In the genomic region with DNA sequence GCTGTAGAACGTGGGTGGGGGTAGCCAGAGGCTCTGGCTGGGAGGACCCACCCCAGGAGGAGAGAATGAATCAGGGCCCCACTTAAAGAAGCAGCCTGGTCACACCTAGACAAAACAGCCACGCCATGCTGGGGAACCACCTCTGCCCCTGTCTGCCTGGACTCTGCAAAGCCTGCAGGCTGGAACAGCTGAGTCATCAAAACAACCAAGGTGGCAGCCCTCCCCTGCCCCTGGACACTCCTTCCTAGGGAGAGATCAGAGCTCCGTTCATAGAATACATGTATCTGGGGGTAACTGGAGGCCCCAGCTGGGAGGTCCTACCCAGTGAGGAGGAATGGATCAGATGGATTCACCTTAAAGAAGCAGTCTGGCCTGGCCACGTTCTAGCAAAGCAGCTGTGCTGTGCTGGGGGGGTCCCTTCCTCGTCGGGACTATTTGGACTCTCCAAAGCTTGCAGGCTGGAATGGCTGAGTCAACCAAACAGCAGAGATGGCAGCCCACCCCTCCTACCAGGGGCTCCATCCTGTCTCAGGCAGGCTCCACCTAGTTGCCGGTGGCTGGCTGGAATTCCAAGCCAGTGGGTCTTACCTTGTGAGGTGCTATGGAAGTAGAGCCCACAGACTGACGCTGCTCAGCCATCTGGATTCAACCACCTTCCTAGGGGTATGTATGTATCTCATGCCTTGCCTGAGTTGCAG, we compare ENCODE assay signal across 26 cellular contexts. TPM values are rescaled to one million over a fixed set of nuclear protein-coding genes. Genes with fewer than 3 reads are reported as not detected.
A peak's percentile ranks its signal among the peaks of the same experiment; 100 is the strongest.
DNase-seq lines count a peak whose midpoint lies in the region; ATAC-seq, FAIRE-seq and TF ChIP-seq lines count a peak whose summit lies in the region.
"Had no signal": no experiment of that assay in that cellular context is flagged by ENCODE, and none has a peak within 500 bp of the region (broad histone marks: within the 10 kb centered on the region; RNA-seq: fewer than 3 reads in every experiment).

No MANE protein-coding gene starts in this region.

- H2AFZ ChIP-seq in HepG2 (ENCODE audit: low read length): no peak overlapping the region
- H2AFZ ChIP-seq in hepatocyte: no peak overlapping the region

- WGBS in HepG2 (ENCODE audit: low lambda C conversion rate): 91% methylated on average over 7 of the region's 8 CpGs
- WGBS in right lobe of liver (ENCODE audit: insufficient coverage, low coverage, low lambda C conversion rate, missing lambda C conversion rate): 25% methylated on average over 1 of the region's 8 CpGs
- WGBS in hepatocyte (ENCODE audit: low lambda C conversion rate, missing lambda C conversion rate): 82% methylated on average over 8 of the region's 8 CpGs

- no peak for TF ChIP-seq POLR2A in HepG2 (IDR thresholded peaks at IDR 0.05; ENCODE audit: insufficient read depth in 1 of 2, low read depth in 2 of 2, low read length in 2 of 2)
- no peak for TF ChIP-seq POLR2A in right lobe of liver (IDR thresholded peaks at IDR 0.05)

- CTCF ChIA-PET in HepG2 (lab: Yijun Ruan, JAX; ENCODE audit: low intra/inter-chr PET ratio, low total read pairs): no interaction called here

- H3K27ac ChIP-seq in HepG2 (ENCODE audit: extremely low read length, insufficient read depth, low read length) (no peak overlapping the region), right lobe of liver (no peak overlapping the region), hepatocyte (no peak overlapping the region)
- H3K27ac ChIP-seq: C4-2B, Peyer's patch, SJSA1 had no signal

- TF ChIP-seq CTCF in HepG2 (CRISPR knock-in tag; IDR thresholded peaks at IDR 0.05) (no peak), right lobe of liver (IDR thresholded peaks at IDR 0.05) (no peak), astrocyte of the spinal cord (IDR thresholded peaks at IDR 0.05; ENCODE audit: low read depth, low read length) (no peak), hepatocyte (IDR thresholded peaks at IDR 0.05; ENCODE audit: poor library complexity) (no peak), BE2C (IDR thresholded peaks at IDR 0.05; ENCODE audit: low read depth, low read length) (no peak)

- H4K20me1 ChIP-seq in HepG2 (ENCODE audit: insufficient read depth, low read length) (no peaks in the 10 kb centered on the region), hepatocyte (ENCODE audit: insufficient read depth, poor library complexity, severe bottlenecking) (no peaks in the 10 kb centered on the region)

- H3K36me3 ChIP-seq in HepG2 (replicated peaks in 1 of 2; ENCODE audit: control insufficient read depth in 1 of 2, insufficient read depth in 2 of 2, low read length in 2 of 2) (no peaks in the 10 kb centered on the region), right lobe of liver (no peaks in the 10 kb centered on the region), hepatocyte (replicated peaks; ENCODE audit: insufficient read depth, low read depth) (no peaks in the 10 kb centered on the region), BE2C (no peaks in the 10 kb centered on the region)
- H3K36me3 ChIP-seq: Peyer's patch, SJSA1 had no signal

- intact Hi-C loops in HepG2 (cut with micrococcal nuclease; ENCODE audit: unreplicated experiment): no loop called here
- intact Hi-C loops in right lobe of liver (cut with DNase I): no loop called here

- H3K4me2 ChIP-seq in HepG2 (ENCODE audit: low read depth, low read length) (no peak overlapping the region), hepatocyte (no peak overlapping the region)

- no peak for FAIRE-seq in HepG2 (lab: Jason Lieb, UNC)

- DNase-seq in HepG2 (ENCODE audit: low spot score): no peak
- no peak for DNase-seq in right lobe of liver
- peak; percentile 8 for DNase-seq in astrocyte of the spinal cord (ENCODE audit: low read depth, low spot score)
- DNase-seq in hepatocyte (ENCODE audit: low spot score): peak; percentile 16
- no peak for DNase-seq in occipital lobe (lab: John Stamatoyannopoulos, UW)
- DNase-seq in BE2C: no peak
- no peak for DNase-seq in activated CD4-positive, alpha-beta T cell treated with anti-CD3 and anti-CD28 coated beads for 48 hours
- DNase-seq: 8988T, AML-193, GF-D8, GOT3, Kasumi-1, MM.1S, NCI-H1092 treated with DMSO at 0.1 percent for 48 hours, NCI-H1436 treated with DMSO at 0.1 percent for 48 hours, NCI-H2029, NCI-H226, NCI-H510A treated with DMSO at 0.1 percent for 48 hours, NCI-H748 treated with DMSO at 0.1 percent for 48 hours, Peyer's patch, T-helper 1 cell had no signal

- ATAC-seq in HepG2 (peak; percentile 35; the same call in 1 of the 3 replicates), right lobe of liver (no peak)
- ATAC-seq: HCT116, Right ventricle myocardium inferior had no signal

- BruUV-seq in HepG2 (replicated peaks; lab: Mats Ljungman, UMichigan): no TSS peak

- H3K9me3 ChIP-seq in HepG2 (ENCODE audit: low read length): peaks cover 16% of the 10 kb centered on the region
- H3K9me3 ChIP-seq in right lobe of liver: no peaks in the 10 kb centered on the region
- peaks cover 4% of the 10 kb centered on the region for H3K9me3 ChIP-seq in hepatocyte (ENCODE audit: low read depth)
- no peaks in the 10 kb centered on the region; the same call in 1 of the 2 replicates for H3K9me3 ChIP-seq in BE2C
- H3K9me3 ChIP-seq: Peyer's patch, SJSA1 had no signal

- H3K9me2 ChIP-seq in hepatocyte (replicated peaks; ENCODE audit: insufficient read depth): no peaks in the 10 kb centered on the region

- H3K4me3 ChIP-seq in HepG2 (replicated peaks in 1 of 3; ENCODE audit: insufficient read depth in 1 of 3, low read depth in 2 of 3, low read length in 3 of 3) (no peak overlapping the region), right lobe of liver (no peak overlapping the region), astrocyte of the spinal cord (ENCODE audit: low read depth, low read length) (no peak overlapping the region), hepatocyte (no peak overlapping the region), BE2C (ENCODE audit: low read depth, low read length) (no peak overlapping the region)
- H3K4me3 ChIP-seq: Peyer's patch, SJSA1 had no signal

- H3K27me3 ChIP-seq in HepG2 (ENCODE audit: control insufficient read depth in 1 of 2, insufficient read depth in 2 of 2, low read length in 2 of 2): no peaks in the 10 kb centered on the region
- no peaks in the 10 kb centered on the region for H3K27me3 ChIP-seq in right lobe of liver
- no peaks in the 10 kb centered on the region for H3K27me3 ChIP-seq in hepatocyte
- no peaks in the 10 kb centered on the region for H3K27me3 ChIP-seq in BE2C
- H3K27me3 ChIP-seq: Peyer's patch, SJSA1 had no signal

- TF ChIP-seq EP300 in HepG2 (IDR thresholded peaks at IDR 0.05; ENCODE audit: low read depth in 2 of 2, low read length in 2 of 2) (no peak), HepG2 (CRISPR knock-in tag; IDR thresholded peaks at IDR 0.05; ENCODE audit: borderline replicate concordance) (no peak)

- in situ Hi-C loops in HepG2 (cut with HindIII; ENCODE audit: extremely low pct_ligation_motif_present, low pct_unique_long_range_greater_than_20kb): no loop called here
- in situ Hi-C loops in astrocyte of the spinal cord (cut with HindIII; ENCODE audit: low sequenced_read_pairs): no loop called here

- POLR2A ChIA-PET in HepG2 (lab: Yijun Ruan, JAX): no interaction called here

- TF ChIP-seq RAD21 in HepG2 (CRISPR knock-in tag; IDR thresholded peaks at IDR 0.05): no peak

- H3K9ac ChIP-seq in HepG2 (ENCODE audit: insufficient read depth, low read depth, low read length): no peak overlapping the region

- H3K79me2 ChIP-seq in HepG2 (ENCODE audit: insufficient read depth, low read length): no peaks in the 10 kb centered on the region
- no peaks in the 10 kb centered on the region for H3K79me2 ChIP-seq in hepatocyte

- H3K4me1 ChIP-seq in HepG2 (ENCODE audit: insufficient read depth, low read length) (no peaks in the 10 kb centered on the region), right lobe of liver (peaks cover 0 to 11% (median 0%) of the 10 kb centered on the region in 4 donors), hepatocyte (ENCODE audit: insufficient read depth) (no peaks in the 10 kb centered on the region), BE2C (no peaks in the 10 kb centered on the region)
- H3K4me1 ChIP-seq: Peyer's patch, SJSA1 had no signal

TF ChIP-seq in HepG2, 621 proteins besides CTCF, POLR2A, EP300 and RAD21 (continues in another document):
- TF ChIP-seq MAFG (CRISPR knock-in tag; IDR thresholded peaks at IDR 0.05) (0 out of 2 replicates have a peak, but pooled peaks have one; percentile 10), MAFK (conservative IDR thresholded peaks at IDR 0.05 in 1 of 2, IDR thresholded peaks at IDR 0.05 in 1 of 2; ENCODE audit: low read length in 2 of 2) (peak; percentile 96 to 99), MAFF (IDR thresholded peaks at IDR 0.05; ENCODE audit: low read depth, low read length) (peak; percentile 97), ZNF468 (CRISPR knock-in tag; IDR thresholded peaks at IDR 0.05) (no peak)

RNA-seq across cellular contexts. Expression of a gene that starts 50.5 kb away (rescaled TPM):
- total RNA-seq in HepG2 (2016; rRNA removed; fragmentation: Illumina TruSeq; extraction: Trizol) (not detected in 2 replicates), right lobe of liver (not detected), hepatocyte (not detected in 2 replicates), occipital lobe (not detected)
- total RNA-seq in HepG2 (2016; cell fraction: cytosol; rRNA removed; fragmentation: Illumina TruSeq; extraction: Trizol; ENCODE audit: low read depth): not detected in 2 replicates
- total RNA-seq in HepG2 (2016; cell fraction: insoluble cytoplasmic fraction; rRNA removed; fragmentation: Illumina TruSeq; extraction: Trizol): not detected in 2 replicates
- total RNA-seq in HepG2 (2016; cell fraction: membrane; rRNA removed; fragmentation: Illumina TruSeq; extraction: Trizol): not detected in 2 replicates
- total RNA-seq in HepG2 (2016; cell fraction: nucleus; rRNA removed; fragmentation: Illumina TruSeq; extraction: Trizol): not detected in 2 replicates
- polyA plus RNA-seq in HepG2 (2011; rRNA removed) (not detected in 2 replicates), hepatocyte (0.22 and 0.51 TPM in 2 replicates)
- polyA plus RNA-seq in HepG2 (2011; cell fraction: cytosol; rRNA removed): not detected in 2 replicates
- not detected in 2 replicates for polyA plus RNA-seq in HepG2 (2011; cell fraction: nucleus; rRNA removed)
- polyA plus RNA-seq in HepG2 (2012): 0.16 and 0.17 TPM in 2 replicates
- not detected in 2 replicates for polyA plus RNA-seq in HepG2 (2016; cell fraction: cytosol; fragmentation: Illumina TruSeq; extraction: Trizol; ENCODE audit: low read depth)
- not detected in 2 replicates for polyA plus RNA-seq in HepG2 (2016; cell fraction: insoluble cytoplasmic fraction; fragmentation: Illumina TruSeq; extraction: Trizol; ENCODE audit: low read depth)
- not detected in 2 replicates for polyA plus RNA-seq in HepG2 (2016; cell fraction: membrane; fragmentation: Illumina TruSeq; extraction: Trizol; ENCODE audit: low read depth)
- not detected in 2 replicates for polyA plus RNA-seq in HepG2 (2016; cell fraction: nucleus; fragmentation: Illumina TruSeq; extraction: Trizol; ENCODE audit: insufficient read depth, low read depth)
- polyA minus RNA-seq in HepG2 (2011; rRNA and poly(A)+ RNA removed; ENCODE audit: low replicate concordance): not detected in 2 replicates
- polyA minus RNA-seq in HepG2 (2011; cell fraction: cytosol; rRNA and poly(A)+ RNA removed): not detected in 2 replicates
- polyA minus RNA-seq in HepG2 (2011; cell fraction: nucleus; rRNA and poly(A)+ RNA removed): not detected in 2 replicates
- polyA plus RNA-seq in BE2C (2012; ENCODE audit: insufficient read depth, insufficient read length, low read depth): 0.60 TPM
- total RNA-seq: Peyer's patch, Right ventricle myocardium inferior, SJSA1 had no signal
- polyA plus RNA-seq: AG04450 had no signal

Comparison
In these comparisons a context has a peak if more than half of its experiments do, and no peak if none do; other contexts are left out.
1. DNase-seq: peak in astrocyte of the spinal cord (single experiment) and hepatocyte (single experiment); none in HepG2 (single experiment), right lobe of liver (0 of 3), occipital lobe (single experiment), BE2C (single experiment) and activated CD4-positive, alpha-beta T cell treated with anti-CD3 and anti-CD28 coated beads for 48 hours (single experiment).